Comparison of ENCODE assay signal across 8 cellular contexts in the genomic region with DNA sequence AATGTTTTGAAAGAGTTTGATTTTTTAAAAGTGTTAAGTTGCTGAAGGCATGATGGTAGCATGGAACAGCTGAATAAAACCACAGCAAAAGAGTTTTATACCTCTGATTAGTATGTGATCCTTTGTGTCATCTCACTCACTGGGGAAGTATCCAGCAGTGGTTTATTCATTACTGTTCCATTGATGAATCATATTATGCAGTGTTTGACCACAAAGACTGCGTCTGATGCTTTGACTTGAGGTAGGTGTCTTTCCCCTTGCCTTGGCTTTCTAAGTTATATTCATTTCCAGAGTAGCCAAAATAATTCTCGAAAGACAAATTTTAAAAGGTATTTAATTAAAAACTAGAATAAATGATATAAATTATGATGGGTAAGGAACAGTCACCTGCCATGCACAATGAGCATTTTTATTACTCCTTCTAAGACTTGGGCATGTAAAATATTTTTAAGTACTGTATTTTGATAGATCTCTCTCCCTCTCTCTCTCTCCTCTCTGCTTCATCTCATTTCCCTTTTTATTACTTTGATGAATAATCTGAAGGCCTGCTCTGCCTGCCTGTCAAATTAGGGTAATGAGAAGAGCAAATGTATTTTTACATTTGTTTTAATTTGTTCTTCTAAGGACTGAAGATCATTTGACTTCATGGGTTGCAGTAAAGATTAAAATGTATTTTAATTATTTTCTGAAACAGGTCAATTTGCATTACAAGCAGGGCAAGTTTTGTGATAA.
DNase-seq lines count a peak whose midpoint lies in the region; ATAC-seq lines count a peak whose summit lies in the region.

No MANE protein-coding gene starts in this region.

- no peak overlapping the region for H4K91ac ChIP-seq in mesenchymal stem cell (ENCODE audit: low read length)

- H3K27me3 ChIP-seq in mesenchymal stem cell (ENCODE audit: control insufficient read depth in 1 of 2, insufficient read depth in 1 of 2, low read length in 2 of 2): no peaks in the 10 kb centered on the region

- H3K9ac ChIP-seq in mesenchymal stem cell (ENCODE audit: low read length): no peak overlapping the region

- H3K36me3 ChIP-seq in mesenchymal stem cell (ENCODE audit: control insufficient read depth in 1 of 2, insufficient read depth in 2 of 2, low read depth in 1 of 2, low read length in 2 of 2): peaks cover 0 to 13% of the 10 kb centered on the region in 2 experiments

- peaks cover 7% of the 10 kb centered on the region for H3K79me1 ChIP-seq in mesenchymal stem cell (replicated peaks; ENCODE audit: low read length, poor library complexity, severe bottlenecking)

- H2BK120ac ChIP-seq in mesenchymal stem cell (ENCODE audit: low read depth, low read length): no peak overlapping the region

- no peak overlapping the region for H3K4ac ChIP-seq in mesenchymal stem cell (ENCODE audit: low read depth in 1 of 2, low read length in 2 of 2)

- H3K4me3 ChIP-seq in mesenchymal stem cell (ENCODE audit: insufficient read depth in 1 of 2, low read depth in 1 of 2, low read length in 2 of 2): no peak overlapping the region

- H3K23ac ChIP-seq in mesenchymal stem cell (ENCODE audit: low read length in 2 of 2): no peak overlapping the region

- no peak overlapping the region for H3K4me2 ChIP-seq in mesenchymal stem cell (ENCODE audit: low read length, poor library complexity, severe bottlenecking)

- peak; percentile 88 for DNase-seq in HCEC 1CT
- DNase-seq in LoVo (ENCODE audit: low spot score): peak; percentile 18
- peak; percentile 74 for DNase-seq in mesenchymal stem cell
- DNase-seq in stimulated activated CD4-positive, alpha-beta T cell treated with anti-CD3 and anti-CD28 coated beads, Interleukin-4, amount 100 ng/mL, for 1 hour: no peak
- no peak for DNase-seq in C1 segment of cervical spinal cord (lab: John Stamatoyannopoulos, UW)
- DNase-seq in NCI-H2107 (lab: John Stamatoyannopoulos, UW): no peak
- no peak for DNase-seq in RPMI8226

- H3K18ac ChIP-seq in mesenchymal stem cell (ENCODE audit: low read depth in 1 of 2, low read length in 2 of 2): no peak overlapping the region

- no CpG with 5 or more reads among the region's 2 CpGs for whole genome bisulfite sequencing in mesenchymal stem cell

- H2BK5ac ChIP-seq in mesenchymal stem cell (ENCODE audit: low read depth, low read length, poor library complexity, severe bottlenecking): no peak overlapping the region

- H3K9me3 ChIP-seq in mesenchymal stem cell (ENCODE audit: control insufficient read depth, low read length): no peaks in the 10 kb centered on the region

- H3K14ac ChIP-seq in mesenchymal stem cell (ENCODE audit: low read length in 2 of 2): no peak overlapping the region

- peak; percentile 92 for ATAC-seq in GM18511 (IDR thresholded peaks at IDR 0.05; ENCODE audit: unreplicated experiment)

- no peaks in the 10 kb centered on the region for H3K4me1 ChIP-seq in mesenchymal stem cell (ENCODE audit: control insufficient read depth, insufficient read depth, low read depth, low read length)

- H2AK5ac ChIP-seq in mesenchymal stem cell (ENCODE audit: low read length, severe bottlenecking): no peak overlapping the region

- no peak overlapping the region for H2AFZ ChIP-seq in mesenchymal stem cell (ENCODE audit: low read depth, low read length)

- no peak overlapping the region for H3K27ac ChIP-seq in mesenchymal stem cell (ENCODE audit: low read length, poor library complexity, severe bottlenecking)

- no peak overlapping the region for H2BK12ac ChIP-seq in mesenchymal stem cell (ENCODE audit: low read length in 2 of 2)

- H2BK15ac ChIP-seq in mesenchymal stem cell (ENCODE audit: low read depth, poor library complexity, severe bottlenecking): no peak overlapping the region

- no peak overlapping the region for H4K8ac ChIP-seq in mesenchymal stem cell (ENCODE audit: low read length)

Comparison
In these comparisons a context has a peak if more than half of its experiments do, and no peak if none do; other contexts are left out.
1. DNase-seq: peak in HCEC 1CT (single experiment), LoVo (single experiment) and mesenchymal stem cell (single experiment); none in stimulated activated CD4-positive, alpha-beta T cell treated with anti-CD3 and anti-CD28 coated beads, Interleukin-4, amount 100 ng/mL, for 1 hour (single experiment), C1 segment of cervical spinal cord (0 of 14), NCI-H2107 (single experiment) and RPMI8226 (single experiment).